ENCODE assay signal across 17 cellular contexts in genomic region chr11:93515438-93515837, GRCh38.
"Had no signal": no experiment of that assay in that cellular context is flagged by ENCODE, and none has a peak within 500 bp of the region (broad histone marks: within the 10 kb centered on the region; RNA-seq: fewer than 3 reads in every experiment).

No MANE protein-coding gene starts in this region.

- H2AFZ ChIP-seq: neural progenitor cell had no signal

- H3K27ac ChIP-seq: ascending aorta, neural progenitor cell, pancreas, thyroid gland, vagina, WERI-Rb-1 had no signal

- H3K9ac ChIP-seq: neural progenitor cell had no signal

- H3K36me3 ChIP-seq: ascending aorta, heart right ventricle, neural progenitor cell, pancreas, thyroid gland, vagina, WERI-Rb-1 had no signal

- DNase-seq: activated CD4-positive, alpha-beta T cell treated with anti-CD3 and anti-CD28 coated beads for 4 hours; activated CD8-positive, alpha-beta memory T cell treated with anti-CD3 and anti-CD28 coated beads, Interleukin-2, amount 50 U/mL, for 4 hours; activated CD8-positive, alpha-beta T cell treated with anti-CD3 and anti-CD28 coated beads for 36 hours; activated naive CD4-positive, alpha-beta T cell; activated naive CD8-positive, alpha-beta T cell treated with anti-CD3 and anti-CD28 coated beads, Interleukin-2, amount 50 U/mL, for 24 hours; effector CD4-positive, alpha-beta T cell; foreskin melanocyte; heart right ventricle; pancreas; small intestine; thyroid gland; WERI-Rb-1 had no signal

- H3K4me1 ChIP-seq: ascending aorta had no signal

- H3K27me3 ChIP-seq: ascending aorta, heart right ventricle, neural progenitor cell, pancreas, thyroid gland, vagina had no signal

- H3K9me3 ChIP-seq: ascending aorta, heart right ventricle, pancreas, thyroid gland, vagina had no signal

- FAIRE-seq: colon, islet of Langerhans, pancreas, small intestine had no signal

- H3K4me2 ChIP-seq: neural progenitor cell had no signal

- H3K4me3 ChIP-seq: ascending aorta, heart right ventricle, neural progenitor cell, pancreas, thyroid gland, vagina had no signal

- ATAC-seq: activated CD8-positive, alpha-beta T cell treated with anti-CD3 and anti-CD28 coated beads for 36 hours; activated naive CD8-positive, alpha-beta T cell treated with anti-CD3 and anti-CD28 coated beads, Interleukin-2, amount 50 U/mL, for 24 hours had no signal
